Comparison of ENCODE assay signal across 31 cellular contexts in genomic region chr22:38420734-38421133, GRCh38. TPM values are rescaled to one million over a fixed set of nuclear protein-coding genes. Genes with fewer than 3 reads are reported as not detected.
"Had no signal": no experiment of that assay in that cellular context is flagged by ENCODE, and none has a peak within 500 bp of the region (broad histone marks: within the 10 kb centered on the region; RNA-seq: fewer than 3 reads in every experiment).

No MANE protein-coding gene starts in this region.

- FAIRE-seq: endometrium, islet of Langerhans, keratinocyte had no signal

- H3K36me3 ChIP-seq: colonic mucosa, esophagus squamous epithelium, gastrocnemius medialis, left lung, lower lobe of right lung had no signal

- DNase-seq: colonic mucosa; cortex of kidney; effector CD8-positive, alpha-beta T cell; effector memory CD8-positive, alpha-beta T cell; endodermal cell; erythroblast; esophagus squamous epithelium; foreskin fibroblast; foreskin melanocyte; gastrocnemius medialis; glutamatergic neuron; head of caudate nucleus; heart right ventricle; hippocampal formation; left cardiac atrium; left ventricle myocardium superior; lower lobe of right lung; mesenchymal stem cell; naive B cell had no signal

- H3K4me1 ChIP-seq: colonic mucosa, gastrocnemius medialis, left lung, lower lobe of right lung had no signal

- H3K4me3 ChIP-seq: colonic mucosa, esophagus squamous epithelium, gastrocnemius medialis, heart right ventricle, left lung, lower lobe of right lung, mucosa of descending colon had no signal

- H3K27me3 ChIP-seq: colonic mucosa, esophagus squamous epithelium, gastrocnemius medialis, heart right ventricle, left lung had no signal

- H3K9me3 ChIP-seq: colonic mucosa, esophagus squamous epithelium, gastrocnemius medialis, heart right ventricle, left lung, lower lobe of right lung, mucosa of descending colon had no signal

- ATAC-seq: effector memory CD8-positive, alpha-beta T cell; esophagus mucosa; gastrocnemius medialis; heart right ventricle; left cardiac atrium; left lung; left ventricle myocardium superior; lower lobe of right lung; mucosa of descending colon had no signal

- H3K27ac ChIP-seq: colonic mucosa, epithelial cell of prostate, esophagus squamous epithelium, gastrocnemius medialis, left lung, lower lobe of right lung had no signal

RNA-seq across cellular contexts. Expression of gene KCNJ4, which starts 34.3 kb away (rescaled TPM):
- total RNA-seq: colonic mucosa, dermis microvascular lymphatic vessel endothelial cell, esophagus mucosa, esophagus squamous epithelium, gastrocnemius medialis, glomerular endothelial cell, kidney epithelial cell, left lung, lower lobe of right lung, lung microvascular endothelial cell, mesenteric fat pad, mucosa of descending colon had no signal
- polyA plus RNA-seq: keratinocyte had no signal
